Comparison of ENCODE assay signal across 8 cellular contexts in the genomic region with DNA sequence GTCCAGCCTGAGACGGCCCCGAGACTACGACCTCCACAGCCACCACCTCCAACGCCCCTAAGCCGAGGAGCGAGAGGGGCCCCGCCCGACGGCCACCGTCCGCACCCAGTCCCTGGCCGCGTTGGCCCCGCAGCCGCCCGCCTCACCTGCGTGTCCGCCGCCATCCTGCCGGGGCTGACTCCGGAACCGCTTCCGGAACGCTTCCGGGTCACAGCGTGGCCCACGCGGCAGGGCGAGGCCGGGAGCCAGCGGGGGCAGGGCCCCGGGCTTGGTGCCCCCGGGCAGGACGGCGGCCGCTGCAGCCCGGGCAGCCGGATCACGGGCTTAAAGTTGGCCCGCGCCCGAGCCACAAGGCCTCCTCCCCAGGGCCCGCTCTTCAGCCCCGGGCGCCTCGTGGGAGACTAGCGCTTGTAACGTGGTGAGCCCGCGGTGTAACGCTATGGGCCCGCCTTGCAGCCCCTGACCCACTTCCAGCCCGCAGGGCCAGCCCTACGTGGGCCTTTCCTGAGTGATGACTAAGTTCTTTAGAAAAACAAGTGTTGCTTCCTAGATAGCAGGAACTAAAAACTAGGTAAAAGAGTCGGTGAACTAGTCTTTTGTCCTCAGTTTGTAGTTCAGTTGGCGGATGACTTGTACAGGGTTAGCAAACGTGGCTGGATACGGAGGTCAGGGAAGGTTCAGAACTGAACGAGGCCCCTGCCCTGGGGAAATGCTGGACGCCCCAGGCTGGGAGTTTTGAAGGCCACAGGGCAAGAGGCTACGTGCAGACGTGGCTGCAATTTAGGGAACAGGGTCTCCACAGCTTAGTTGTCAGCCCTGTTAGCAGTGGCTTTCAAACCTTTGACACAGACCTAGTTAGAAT. TPM values are rescaled to one million over a fixed set of nuclear protein-coding genes. Genes with fewer than 3 reads are reported as not detected.
DNase-seq lines count a peak whose midpoint lies in the region; ATAC-seq and TF ChIP-seq lines count a peak whose summit lies in the region.

A gene with protein sequence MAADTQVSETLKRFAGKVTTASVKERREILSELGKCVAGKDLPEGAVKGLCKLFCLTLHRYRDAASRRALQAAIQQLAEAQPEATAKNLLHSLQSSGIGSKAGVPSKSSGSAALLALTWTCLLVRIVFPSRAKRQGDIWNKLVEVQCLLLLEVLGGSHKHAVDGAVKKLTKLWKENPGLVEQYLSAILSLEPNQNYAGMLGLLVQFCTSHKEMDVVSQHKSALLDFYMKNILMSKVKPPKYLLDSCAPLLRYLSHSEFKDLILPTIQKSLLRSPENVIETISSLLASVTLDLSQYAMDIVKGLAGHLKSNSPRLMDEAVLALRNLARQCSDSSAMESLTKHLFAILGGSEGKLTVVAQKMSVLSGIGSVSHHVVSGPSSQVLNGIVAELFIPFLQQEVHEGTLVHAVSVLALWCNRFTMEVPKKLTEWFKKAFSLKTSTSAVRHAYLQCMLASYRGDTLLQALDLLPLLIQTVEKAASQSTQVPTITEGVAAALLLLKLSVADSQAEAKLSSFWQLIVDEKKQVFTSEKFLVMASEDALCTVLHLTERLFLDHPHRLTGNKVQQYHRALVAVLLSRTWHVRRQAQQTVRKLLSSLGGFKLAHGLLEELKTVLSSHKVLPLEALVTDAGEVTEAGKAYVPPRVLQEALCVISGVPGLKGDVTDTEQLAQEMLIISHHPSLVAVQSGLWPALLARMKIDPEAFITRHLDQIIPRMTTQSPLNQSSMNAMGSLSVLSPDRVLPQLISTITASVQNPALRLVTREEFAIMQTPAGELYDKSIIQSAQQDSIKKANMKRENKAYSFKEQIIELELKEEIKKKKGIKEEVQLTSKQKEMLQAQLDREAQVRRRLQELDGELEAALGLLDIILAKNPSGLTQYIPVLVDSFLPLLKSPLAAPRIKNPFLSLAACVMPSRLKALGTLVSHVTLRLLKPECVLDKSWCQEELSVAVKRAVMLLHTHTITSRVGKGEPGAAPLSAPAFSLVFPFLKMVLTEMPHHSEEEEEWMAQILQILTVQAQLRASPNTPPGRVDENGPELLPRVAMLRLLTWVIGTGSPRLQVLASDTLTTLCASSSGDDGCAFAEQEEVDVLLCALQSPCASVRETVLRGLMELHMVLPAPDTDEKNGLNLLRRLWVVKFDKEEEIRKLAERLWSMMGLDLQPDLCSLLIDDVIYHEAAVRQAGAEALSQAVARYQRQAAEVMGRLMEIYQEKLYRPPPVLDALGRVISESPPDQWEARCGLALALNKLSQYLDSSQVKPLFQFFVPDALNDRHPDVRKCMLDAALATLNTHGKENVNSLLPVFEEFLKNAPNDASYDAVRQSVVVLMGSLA (N-terminal part only) (minus strand): TSS at position 182 of the 862 bp plus-strand sequence. CDS start 18 bp downstream, at position 164.

- H3K4me1 ChIP-seq in right cardiac atrium (ENCODE audit: control insufficient read depth, insufficient read depth, low read length) (peaks cover 7% of the 10 kb centered on the region), rectal smooth muscle tissue (ENCODE audit: control insufficient read depth, insufficient read depth, low read length) (peaks cover 16% of the 10 kb centered on the region), uterus (peaks cover 10 to 20% of the 10 kb centered on the region in 2 donors)

- intact Hi-C loops in T-helper 2 cell treated with Interferon-gamma antibody and Interleukin-4, amounts not matched to agents 100 ng/mL and 5 ng/mL, for 36 hours (cut with micrococcal nuclease) = no loop called here
- intact Hi-C loops in right cardiac atrium (cut with DNase I) = no loop called here
- intact Hi-C loops in uterus (cut with DNase I; ENCODE audit: low total_unique reads) = no loop called here

- H3K9ac ChIP-seq in rectal smooth muscle tissue (ENCODE audit: low read length) = peak within 1 kb of the TSS; percentile 59

- POLR2A ChIA-PET in GM10248 (lab: Yijun Ruan, JAX) = no interaction called here
- POLR2A ChIA-PET in HEK293T (lab: Yijun Ruan, JAX) = interaction anchor here (1.7 to 4.0 kb wide), 2 partner anchors 36 to 96 kb away, joined by 7 to 16 read pairs; a partner anchor contains a TSS

- H3K27ac ChIP-seq in angular gyrus (ENCODE audit: low read depth, low read length) (peak within 1 kb of the TSS; percentile 71), right cardiac atrium (ENCODE audit: low read length) (peak within 1 kb of the TSS; percentile 99), rectal smooth muscle tissue (ENCODE audit: low read depth, low read length) (peak within 1 kb of the TSS; percentile 78), uterus (peak within 1 kb of the TSS; percentile 77 to 80)

- H3K36me3 ChIP-seq in rectal smooth muscle tissue (ENCODE audit: control insufficient read depth, insufficient read depth, low read length) (peaks cover 25% of the 10 kb centered on the region), uterus (no peaks in the 10 kb centered on the region)

- CTCF ChIA-PET in GM10248 (lab: Yijun Ruan, JAX) (interaction anchor here (1.2 to 1.6 kb wide), 2 partner anchors 33 to 47 kb away, joined by 3 read pairs; no protein-coding TSS in a partner anchor), HEK293T (lab: Yijun Ruan, JAX) (no interaction called here)

- DNase-seq in GM10248 (ENCODE audit: extremely low spot score) (peak; percentile 90), HEK293T (ENCODE audit: extremely low spot score) (peak; percentile 80), NCI-H1092 (lab: John Stamatoyannopoulos, UW) (peak; percentile 32), right cardiac atrium (peak; percentile 85 to 95 (median 94)), uterus (peak; percentile 67 to 86)

- peak; percentile 95 for ATAC-seq in right cardiac atrium

- WGBS in right cardiac atrium = 2% methylated on average over 62 of the region's 62 CpGs

- H3K4me3 ChIP-seq in right cardiac atrium (ENCODE audit: low read length) = peak within 1 kb of the TSS; percentile 94
- peak within 1 kb of the TSS; percentile 90 for H3K4me3 ChIP-seq in rectal smooth muscle tissue (ENCODE audit: low read length)
- peak within 1 kb of the TSS; percentile 75 to 93 for H3K4me3 ChIP-seq in uterus

- no peak for TF ChIP-seq CTCF in GM10248 (IDR thresholded peaks at IDR 0.05; ENCODE audit: control extremely low read depth, extremely low read depth, low read depth, missing control alignments)
- peak in 1 of 4 experiments; percentile 25 for TF ChIP-seq CTCF in uterus (IDR thresholded peaks at IDR 0.05)

- TF ChIP-seq POLR2A in uterus (IDR thresholded peaks at IDR 0.05) = peak; percentile 37 to 85

- H3K27me3 ChIP-seq in right cardiac atrium (ENCODE audit: control insufficient read depth, insufficient read depth) = no peaks in the 10 kb centered on the region
- no peaks in the 10 kb centered on the region for H3K27me3 ChIP-seq in rectal smooth muscle tissue (ENCODE audit: control insufficient read depth, insufficient read depth, low read length)
- no peaks in the 10 kb centered on the region for H3K27me3 ChIP-seq in uterus

- H3K9me3 ChIP-seq in right cardiac atrium (ENCODE audit: control insufficient read depth, low read length) (no peaks in the 10 kb centered on the region), uterus (no peaks in the 10 kb centered on the region)

TF ChIP-seq in HEK293T, 16 proteins besides CTCF, POLR2A, EP300 and RAD21:
- TF ChIP-seq L3MBTL2 (conservative IDR thresholded peaks at IDR 0.05) = peak; percentile 43; the same call in 1 of the 2 replicates
- TF ChIP-seq SP1 (IDR thresholded peaks at IDR 0.05) = no peak
- no peak for TF ChIP-seq SUZ12 (IDR thresholded peaks at IDR 0.05)
- peak; percentile 28; the same call in 1 of the 2 replicates for TF ChIP-seq LEF1 (IDR thresholded peaks at IDR 0.05; ENCODE audit: borderline replicate concordance)

RNA-seq across cellular contexts. Expression of the gene that starts here (rescaled TPM):
- total RNA-seq in T-helper 2 cell treated with Interferon-gamma antibody and Interleukin-4, amounts not matched to agents 100 ng/mL and 5 ng/mL, for 36 hours = 117 and 121 TPM in 2 replicates
- 10 to 100 TPM; 32.9 to 41.4 (median 35.5) TPM for total RNA-seq in right cardiac atrium
- 10.6 TPM for polyA plus RNA-seq in right cardiac atrium
- total RNA-seq in uterus = 100 to 1,000 TPM in 1 of 4 donors, 10 to 100 TPM in 3; 50.5 to 106 (median 64.3) TPM

Comparison
In these comparisons a context has a peak if more than half of its experiments do, and no peak if none do; other contexts are left out.
1. Peak in every context shown above with its lines: DNase-seq, ATAC-seq, H3K4me3 ChIP-seq and H3K27ac ChIP-seq.
2. DNase-seq: peak in every context shown above with its lines; median percentile 94 in right cardiac atrium; 90 in GM10248; 80 in HEK293T; 76 in uterus; 32 in NCI-H1092.